In genomic region chr17:72338847-72339790, GRCh38 we compare ENCODE assay signal across 8 cellular contexts.
DNase-seq lines count a peak whose midpoint lies in the region; ATAC-seq and TF ChIP-seq lines count a peak whose summit lies in the region.

No MANE protein-coding gene starts in this region.

- DNase-seq in AG10803 (ENCODE audit: low read depth) (peak; percentile 91), NCI-H69 (lab: John Stamatoyannopoulos, UW) (peak; percentile 14), endothelial cell (ENCODE audit: low spot score) (peak; percentile 48), mesendoderm (peak; percentile 97), NCI-H1417 treated with DMSO at 0.1 percent for 48 hours (lab: John Stamatoyannopoulos, UW) (no peak), pons (ENCODE audit: low spot score) (no peak), NCI-H1105 treated with DMSO at 0.1 percent for 48 hours (lab: John Stamatoyannopoulos, UW) (no peak)

- no peak overlapping the region for H3K4ac ChIP-seq in mesendoderm (ENCODE audit: low read depth, low read length)

- no CpG with 5 or more reads among the region's 12 CpGs for WGBS in mesendoderm (ENCODE audit: extremely low coverage, insufficient coverage, low lambda C conversion rate)

- H3K27ac Mint-ChIP-seq in endothelial cell (ENCODE audit: unreplicated experiment) = peak overlapping the region; percentile 91

- H3K27me3 ChIP-seq in mesendoderm (ENCODE audit: insufficient read depth, low read length, poor library complexity) = no peaks in the 10 kb centered on the region

- no peaks in the 10 kb centered on the region for H3K79me1 ChIP-seq in mesendoderm (ENCODE audit: low read length)

- peaks cover 7% of the 10 kb centered on the region for H3K4me1 ChIP-seq in mesendoderm (ENCODE audit: control insufficient read depth, low read depth, low read length)

- no peaks in the 10 kb centered on the region for H3K36me3 Mint-ChIP-seq in endothelial cell (ENCODE audit: low read depth, unreplicated experiment)

- no peak overlapping the region for H2BK120ac ChIP-seq in mesendoderm (ENCODE audit: low read depth, low read length)

- peak overlapping the region; percentile 25 for H3K56ac ChIP-seq in mesendoderm (ENCODE audit: low read length)

- H3K27ac ChIP-seq in mesendoderm (ENCODE audit: low read depth, low read length) = peak overlapping the region; percentile 46

- H4K8ac ChIP-seq in mesendoderm (ENCODE audit: low read depth, low read length) = no peak overlapping the region

- H3K4me3 ChIP-seq in AG10803 (ENCODE audit: low read length) = no peak overlapping the region
- no peak overlapping the region for H3K4me3 ChIP-seq in mesendoderm (ENCODE audit: low read length)

- H3K79me2 ChIP-seq in mesendoderm (ENCODE audit: control insufficient read depth, insufficient read depth, low read length) = no peaks in the 10 kb centered on the region

- H3K9me3 Mint-ChIP-seq in endothelial cell (ENCODE audit: unreplicated experiment) = no peaks in the 10 kb centered on the region

- H3K27me3 Mint-ChIP-seq in endothelial cell (ENCODE audit: unreplicated experiment) = peaks cover 17% of the 10 kb centered on the region

- H3K4me1 Mint-ChIP-seq in endothelial cell (ENCODE audit: unreplicated experiment) = peaks cover 19% of the 10 kb centered on the region

- no peak overlapping the region for H3K9ac ChIP-seq in mesendoderm (ENCODE audit: low read length)

- H4K5ac ChIP-seq in mesendoderm (ENCODE audit: low read length) = no peak overlapping the region

- H3K4me3 Mint-ChIP-seq in endothelial cell (ENCODE audit: unreplicated experiment) = no peak overlapping the region

- H3K23ac ChIP-seq in mesendoderm (ENCODE audit: low read length) = no peak overlapping the region

- no peak overlapping the region for H2AK5ac ChIP-seq in mesendoderm (ENCODE audit: low read length)

- H3K4me2 ChIP-seq in mesendoderm (ENCODE audit: low read length) = no peak overlapping the region

- ATAC-seq in HG03565 (IDR thresholded peaks at IDR 0.05; ENCODE audit: unreplicated experiment) = no peak

- H2BK5ac ChIP-seq in mesendoderm (ENCODE audit: low read length) = no peak overlapping the region

- TF ChIP-seq CTCF in AG10803 (conservative IDR thresholded peaks at IDR 0.05; ENCODE audit: low read length) (no peak), endothelial cell (IDR thresholded peaks at IDR 0.05; ENCODE audit: unreplicated experiment) (no peak)

- no peaks in the 10 kb centered on the region for H3K36me3 ChIP-seq in mesendoderm (ENCODE audit: control insufficient read depth, insufficient read depth, low read length)

- H3K18ac ChIP-seq in mesendoderm (ENCODE audit: low read length) = peak overlapping the region; percentile 7

- H2BK15ac ChIP-seq in mesendoderm (replicated peaks; ENCODE audit: low read depth) = no peak overlapping the region

Comparison
In these comparisons a context has a peak if more than half of its experiments do, and no peak if none do; other contexts are left out.
1. DNase-seq: peak in AG10803 (single experiment), NCI-H69 (single experiment), endothelial cell (single experiment) and mesendoderm (single experiment); none in NCI-H1417 treated with DMSO at 0.1 percent for 48 hours (single experiment), pons (single experiment) and NCI-H1105 treated with DMSO at 0.1 percent for 48 hours (single experiment).